32 cellular contexts compared by ENCODE assay signal in the genomic region with DNA sequence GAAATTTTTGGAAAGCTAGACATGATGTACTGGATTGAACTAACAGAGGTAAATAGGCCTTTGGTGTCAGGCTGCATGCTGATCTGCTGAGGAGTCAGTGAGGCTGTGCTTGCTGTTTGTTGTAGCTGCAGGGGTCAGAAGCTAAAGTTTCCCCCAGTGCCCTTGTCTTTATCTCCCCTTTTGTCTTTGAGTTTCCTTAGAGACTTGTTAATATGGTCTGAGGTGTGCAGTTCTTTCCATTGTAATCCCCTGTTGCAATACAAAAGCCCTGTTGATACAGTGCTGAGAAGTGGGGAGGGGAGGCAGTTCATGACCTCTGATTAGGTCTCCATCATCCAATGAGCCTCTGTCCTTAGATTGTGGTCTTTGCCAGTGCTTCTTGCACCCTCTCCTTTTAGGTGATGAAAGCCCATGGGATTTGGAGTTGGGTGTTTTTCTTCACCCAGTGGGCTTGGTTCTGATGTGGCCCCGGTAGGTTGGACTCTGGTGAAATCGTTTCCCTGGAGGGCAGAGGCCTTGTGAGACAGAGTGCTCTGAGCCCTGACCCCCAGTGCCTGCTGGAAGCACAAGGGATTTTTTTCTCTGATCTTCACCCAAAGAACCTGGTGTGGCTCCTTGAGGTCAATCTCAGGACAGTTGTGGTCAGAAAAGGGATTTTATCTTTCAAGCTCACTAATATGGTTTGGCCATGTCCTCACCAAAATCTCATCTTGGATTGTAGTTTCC.
"Had no signal": no experiment of that assay in that cellular context is flagged by ENCODE, and none has a peak within 500 bp of the region (broad histone marks: within the 10 kb centered on the region; RNA-seq: fewer than 3 reads in every experiment).

No MANE protein-coding gene starts in this region.

- H3K9me3 Mint-ChIP-seq: activated naive CD8-positive, alpha-beta T cell treated with anti-CD3 and anti-CD28 coated beads for 36 hours; activated T-helper 17 cell treated with anti-CD3 and anti-CD28 coated beads, Interleukin-2, amount 50 U/mL, for 72 hours had no signal

- H3K4me1 Mint-ChIP-seq: activated CD4-positive, alpha-beta memory T cell treated with anti-CD3 and anti-CD28 coated beads, Interleukin-2, amount 10 ng/mL, durations not matched to agents 7 days and 5 days; activated naive CD8-positive, alpha-beta T cell treated with anti-CD3 and anti-CD28 coated beads for 36 hours; activated T-helper 17 cell treated with anti-CD3 and anti-CD28 coated beads, Interleukin-2, amount 50 U/mL, for 72 hours had no signal

- H3K4me3 Mint-ChIP-seq: activated CD4-positive, alpha-beta memory T cell treated with anti-CD3 and anti-CD28 coated beads, Interleukin-2, amount 10 ng/mL, durations not matched to agents 7 days and 5 days; activated naive CD8-positive, alpha-beta T cell treated with anti-CD3 and anti-CD28 coated beads for 36 hours; activated T-cell treated with anti-CD3 and anti-CD28 coated beads, Interleukin-2, amount 50 U/mL, for 72 hours; activated T-helper 17 cell treated with anti-CD3 and anti-CD28 coated beads, Interleukin-2, amount 50 U/mL, for 72 hours had no signal

- H3K36me3 Mint-ChIP-seq: activated naive CD8-positive, alpha-beta T cell treated with anti-CD3 and anti-CD28 coated beads for 36 hours had no signal

- H3K36me3 ChIP-seq: brain microvascular endothelial cell had no signal

- H3K27ac Mint-ChIP-seq: activated CD4-positive, alpha-beta memory T cell treated with anti-CD3 and anti-CD28 coated beads, Interleukin-2, amount 10 ng/mL, durations not matched to agents 7 days and 5 days; activated naive CD8-positive, alpha-beta T cell treated with anti-CD3 and anti-CD28 coated beads for 36 hours; activated T-cell treated with anti-CD3 and anti-CD28 coated beads, Interleukin-2, amount 50 U/mL, for 72 hours; activated T-helper 17 cell treated with anti-CD3 and anti-CD28 coated beads, Interleukin-2, amount 50 U/mL, for 72 hours had no signal

- H3K27ac ChIP-seq: brain microvascular endothelial cell, VCaP had no signal

- DNase-seq: activated CD4-positive, alpha-beta memory T cell treated with anti-CD3 and anti-CD28 coated beads, Interleukin-2, amount 10 ng/mL, durations not matched to agents 7 days and 5 days; activated CD4-positive, alpha-beta T cell treated with anti-CD3 and anti-CD28 coated beads for 1 hour; activated CD4-positive, alpha-beta T cell treated with anti-CD3 and anti-CD28 coated beads for 48 hours; activated CD4-positive, CD25-positive, alpha-beta regulatory T cell; activated effector memory CD4-positive, alpha-beta T cell treated with anti-CD3 and anti-CD28 coated beads, Interleukin-2, amount 50 U/mL, for 16 hours; activated naive CD4-positive, alpha-beta T cell; activated naive CD4-positive, alpha-beta T cell treated with anti-CD3 and anti-CD28 coated beads, Interleukin-2, amount 50 U/mL, for 16 hours; activated naive CD8-positive, alpha-beta T cell treated with anti-CD3 and anti-CD28 coated beads for 36 hours; activated T-cell treated with anti-CD3 and anti-CD28 coated beads, Interleukin-2, amount 50 U/mL, for 1 hour; activated T-cell treated with anti-CD3 and anti-CD28 coated beads, Interleukin-2, amount 50 U/mL, for 72 hours; amniotic stem cell; aorta; brain microvascular endothelial cell; central memory CD4-positive, alpha-beta T cell; Karpas-422; NCI-H1092; NCI-H1436 treated with DMSO at 0.1 percent for 48 hours; NCI-H1694 treated with DMSO at 0.1 percent for 48 hours; NCI-H2029; NCI-H2171; NCI-H510A; NCI-H526; NCI-H748 treated with DMSO at 0.1 percent for 48 hours; NK-92 treated with Interleukin-12 subunit alpha and Interleukin-12 subunit beta, amount 100 ng/mL, for 24 hours; OCI-M1; Right ventricle myocardium superior; SW 1271; T-helper 1 cell; T-helper 2 cell; T-helper 9 cell had no signal

- ATAC-seq: activated T-cell treated with anti-CD3 and anti-CD28 coated beads, Interleukin-2, amount 50 U/mL, for 72 hours; activated T-helper 17 cell treated with anti-CD3 and anti-CD28 coated beads, Interleukin-2, amount 50 U/mL, for 72 hours had no signal

- H3K27me3 ChIP-seq: brain microvascular endothelial cell had no signal

- H3K27me3 Mint-ChIP-seq: activated naive CD8-positive, alpha-beta T cell treated with anti-CD3 and anti-CD28 coated beads for 36 hours had no signal
